9 cellular contexts compared by ENCODE assay signal in the genomic region with DNA sequence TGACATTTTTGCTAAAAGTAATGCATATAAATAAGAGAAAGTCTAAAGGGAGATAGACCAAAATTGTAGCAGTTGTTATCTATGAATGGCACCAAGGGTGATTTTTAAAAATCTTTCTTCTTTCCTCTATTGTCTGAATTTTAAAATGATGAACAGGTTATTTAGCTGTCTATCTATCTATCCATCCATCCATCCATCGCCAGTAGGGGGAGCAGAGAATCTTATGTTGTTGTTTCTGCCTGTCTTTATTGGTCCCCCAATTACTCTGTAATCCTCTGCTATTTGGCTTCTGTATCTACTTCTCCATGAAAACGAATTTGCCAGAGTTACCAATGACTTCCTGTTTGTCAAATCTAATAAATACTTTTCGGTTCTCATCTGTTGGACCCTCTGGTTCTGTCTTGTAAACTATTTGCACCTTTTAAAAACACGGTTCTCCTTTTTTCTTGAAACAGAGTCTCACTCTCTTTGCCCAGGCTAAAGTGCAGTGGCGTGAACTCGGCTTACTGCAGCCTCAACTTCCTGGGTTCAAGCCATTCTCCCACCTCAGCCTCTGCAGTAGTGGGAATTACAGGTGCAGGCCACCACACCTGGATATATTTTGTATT.
DNase-seq lines count a peak whose midpoint lies in the region; ATAC-seq and TF ChIP-seq lines count a peak whose summit lies in the region.
"Had no signal": no experiment of that assay in that cellular context is flagged by ENCODE, and none has a peak within 500 bp of the region (broad histone marks: within the 10 kb centered on the region; RNA-seq: fewer than 3 reads in every experiment).

No MANE protein-coding gene starts in this region.

- no peaks in the 10 kb centered on the region for H3K4me1 Mint-ChIP-seq in effector memory CD8-positive, alpha-beta T cell (ENCODE audit: low read depth in 2 of 2)

- H3K27me3 Mint-ChIP-seq in effector memory CD8-positive, alpha-beta T cell = peaks cover 0 to 6% of the 10 kb centered on the region in 2 donors

- no peaks in the 10 kb centered on the region for H3K9me3 Mint-ChIP-seq in effector memory CD8-positive, alpha-beta T cell

- H3K27ac ChIP-seq in SK-N-MC = no peak overlapping the region
- no peak overlapping the region for H3K27ac ChIP-seq in foreskin keratinocyte
- H3K27ac ChIP-seq: neutrophil had no signal

- no peaks in the 10 kb centered on the region for H3K36me3 Mint-ChIP-seq in effector memory CD8-positive, alpha-beta T cell (ENCODE audit: insufficient read depth)

- no peak overlapping the region for H3K9ac ChIP-seq in SK-N-MC (ENCODE audit: insufficient read length)

- ATAC-seq in foreskin keratinocyte = peak; percentile 74
- ATAC-seq in effector memory CD8-positive, alpha-beta T cell (replicated peaks) = no peak

- H3K9me3 ChIP-seq in SK-N-MC (ENCODE audit: low read depth, low read length) = no peaks in the 10 kb centered on the region
- H3K9me3 ChIP-seq: neutrophil had no signal

- H3K4me1 ChIP-seq in foreskin keratinocyte = no peaks in the 10 kb centered on the region

- peaks cover 36% of the 10 kb centered on the region for H3K27me3 ChIP-seq in foreskin keratinocyte
- H3K27me3 ChIP-seq: neutrophil had no signal

- no peaks in the 10 kb centered on the region for H3K36me3 ChIP-seq in SK-N-MC (ENCODE audit: insufficient read depth, low read length)
- H3K36me3 ChIP-seq: neutrophil had no signal

- TF ChIP-seq CTCF in GM20000 (IDR thresholded peaks at IDR 0.05; ENCODE audit: extremely low read depth, missing control alignments) (peak; percentile 41), foreskin keratinocyte (conservative IDR thresholded peaks at IDR 0.05) (peak; percentile 74)

- DNase-seq in DMS53 treated with DMSO at 0.1 percent for 48 hours (lab: John Stamatoyannopoulos, UW; ENCODE audit: unreplicated experiment) (peak; percentile 36), GM20000 (ENCODE audit: low spot score) (no peak), M059J (ENCODE audit: low read depth) (peak; percentile 69), SK-N-MC (ENCODE audit: low read depth, low spot score) (peak; percentile 51), foreskin keratinocyte (peak; percentile 8 to 32), putamen (ENCODE audit: low spot score) (peak; percentile 15), UCSD-AML1 (lab: John Stamatoyannopoulos, UW; ENCODE audit: unreplicated experiment) (no peak)
- no peak for DNase-seq in effector memory CD8-positive, alpha-beta T cell

- no peak overlapping the region for H3K4me3 ChIP-seq in SK-N-MC

- no peak overlapping the region for H3K4me3 Mint-ChIP-seq in effector memory CD8-positive, alpha-beta T cell

- H3K27ac Mint-ChIP-seq in effector memory CD8-positive, alpha-beta T cell = no peak overlapping the region

Comparison
In these comparisons a context has a peak if more than half of its experiments do, and no peak if none do; other contexts are left out.
1. DNase-seq: peak in DMS53 treated with DMSO at 0.1 percent for 48 hours (single experiment), M059J (single experiment), SK-N-MC (single experiment), foreskin keratinocyte (2 of 2) and putamen (single experiment); none in GM20000 (single experiment), UCSD-AML1 (single experiment) and effector memory CD8-positive, alpha-beta T cell (0 of 3).